ENCODE assay signal across 1 cellular context in the genomic region with DNA sequence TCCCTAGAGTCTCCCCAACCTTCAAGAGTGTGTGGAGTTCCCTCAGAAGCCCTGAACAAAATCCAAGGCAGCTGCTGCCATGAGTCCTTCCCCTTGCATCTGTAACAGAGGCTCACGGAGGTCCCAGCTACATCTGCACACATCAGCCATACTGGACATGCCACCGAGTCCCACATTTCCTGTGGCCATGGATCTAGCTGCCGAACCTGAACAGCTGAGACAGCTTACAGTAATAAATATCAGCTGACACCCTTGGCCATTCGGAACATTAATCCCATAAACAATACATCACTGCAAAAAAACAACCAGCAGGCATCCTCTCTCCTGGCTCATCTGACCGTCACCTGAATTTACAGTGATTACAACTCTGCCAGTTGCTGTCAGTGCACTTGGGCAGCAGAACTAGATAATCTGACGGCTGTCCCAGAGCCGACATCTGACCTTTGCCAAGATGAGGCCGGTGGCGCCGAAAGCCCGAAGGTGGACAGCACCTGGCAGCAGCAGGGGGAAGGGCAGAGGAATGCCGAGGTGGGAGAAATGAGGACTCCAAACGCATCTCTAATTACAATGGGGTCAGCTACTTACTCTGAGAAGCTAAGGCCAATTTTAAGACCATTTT.
TF ChIP-seq lines count a peak whose summit lies in the region.

No MANE protein-coding gene starts in this region.

TF ChIP-seq in SK-N-SH treated with all-trans-retinoic acid at 6 μM for 48 hours, 23 proteins besides CTCF, POLR2A, EP300 and RAD21 (continued from another document):
- no peak for TF ChIP-seq TSHZ2 (CRISPR knock-in tag; IDR thresholded peaks at IDR 0.05)
- no peak for TF ChIP-seq ZNF70 (CRISPR knock-in tag; IDR thresholded peaks at IDR 0.05)
- no peak for TF ChIP-seq OSR1 (CRISPR knock-in tag; IDR thresholded peaks at IDR 0.05)
- no peak for TF ChIP-seq GLIS3 (CRISPR knock-in tag; IDR thresholded peaks at IDR 0.05)
- no peak for TF ChIP-seq RARB (CRISPR knock-in tag; IDR thresholded peaks at IDR 0.05)
- TF ChIP-seq ZFP30 (CRISPR knock-in tag; IDR thresholded peaks at IDR 0.05): no peak
- no peak for TF ChIP-seq PPARA (CRISPR knock-in tag; IDR thresholded peaks at IDR 0.05; ENCODE audit: borderline replicate concordance)
